22 cellular contexts compared by ENCODE assay signal in genomic region chr3:34919025-34919424, GRCh38.
"Had no signal": no experiment of that assay in that cellular context is flagged by ENCODE, and none has a peak within 500 bp of the region (broad histone marks: within the 10 kb centered on the region; RNA-seq: fewer than 3 reads in every experiment).

No MANE protein-coding gene starts in this region.

- ATAC-seq: HepG2, Panc1, PC-3, Right ventricle myocardium inferior had no signal

- H3K4me1 ChIP-seq: SJCRH30 had no signal

- H3K27ac ChIP-seq: SJCRH30 had no signal

- H3K4me3 ChIP-seq: MG63, SJCRH30 had no signal

- H3K9me3 ChIP-seq: MG63, SJCRH30 had no signal

- H3K27me3 ChIP-seq: MG63, SJCRH30 had no signal

- H3K36me3 ChIP-seq: MG63, SJCRH30 had no signal

- DNase-seq: IMR-90, Karpas-422, KG1, MG63, NCI-H1092, NCI-H1105 treated with DMSO at 0.1 percent for 48 hours, NCI-H1417 treated with DMSO at 0.1 percent for 48 hours, NCI-H146, NCI-H1694 treated with DMSO at 0.1 percent for 48 hours, NCI-H1930, NCI-H2081, NCI-H2107, NCI-H2227 treated with DMSO at 0.1 percent for 48 hours, NCI-H524, NCI-H69, NCI-H774, PC-3, SHP77 treated with DMSO at 0.1 percent for 48 hours, SJCRH30 had no signal
